ENCODE assay signal across 9 cellular contexts in genomic region chr2:127884436-127884835, GRCh38. TPM values are rescaled to one million over a fixed set of nuclear protein-coding genes. Genes with fewer than 3 reads are reported as not detected.
DNase-seq lines count a peak whose midpoint lies in the region; ATAC-seq, FAIRE-seq and TF ChIP-seq lines count a peak whose summit lies in the region.
"Had no signal": no experiment of that assay in that cellular context is flagged by ENCODE, and none has a peak within 500 bp of the region (broad histone marks: within the 10 kb centered on the region; RNA-seq: fewer than 3 reads in every experiment).

No MANE protein-coding gene starts in this region.

- no peaks in the 10 kb centered on the region for H3K27me3 Mint-ChIP-seq in activated CD8-positive, alpha-beta memory T cell treated with anti-CD3 and anti-CD28 coated beads, Interleukin-2, amount 10 ng/mL, durations not matched to agents 7 days and 5 days
- H3K27me3 Mint-ChIP-seq in activated naive CD8-positive, alpha-beta T cell treated with anti-CD3 and anti-CD28 coated beads, Interleukin-2, amount 50 U/mL, for 24 hours, result no peaks in the 10 kb centered on the region

- H3K79me2 ChIP-seq in keratinocyte (ENCODE audit: control insufficient read depth, insufficient read depth, low read length), result peaks cover 67% of the 10 kb centered on the region

- H3K36me3 ChIP-seq in keratinocyte (ENCODE audit: control insufficient read depth in 2 of 2, extremely low read depth in 1 of 2, insufficient read depth in 2 of 2, low read length in 2 of 2), result peaks cover 4 to 16% of the 10 kb centered on the region in 2 experiments
- peaks cover 4% of the 10 kb centered on the region for H3K36me3 ChIP-seq in thoracic aorta

- CTCF ChIA-PET in activated CD8-positive, alpha-beta memory T cell treated with anti-CD3 and anti-CD28 coated beads, Interleukin-2, amount 10 ng/mL, durations not matched to agents 7 days and 5 days (lab: Charles Lee), result interaction anchor here (1.0 to 1.2 kb wide), 3 partner anchors 9 to 206 kb away, joined by 3 to 5 read pairs (median 3); partner anchors contain the start of gene UGGT1

- no peak for DNase-seq in activated CD8-positive, alpha-beta memory T cell treated with anti-CD3 and anti-CD28 coated beads, Interleukin-2, amount 10 ng/mL, durations not matched to agents 7 days and 5 days
- DNase-seq in activated CD8-positive, alpha-beta memory T cell treated with anti-CD3 and anti-CD28 coated beads, Interleukin-2, amount 50 U/mL, for 4 hours, result no peak
- no peak for DNase-seq in activated naive CD8-positive, alpha-beta T cell treated with anti-CD3 and anti-CD28 coated beads, Interleukin-2, amount 50 U/mL, for 24 hours
- no peak for DNase-seq in keratinocyte (ENCODE audit: low read depth, low spot score)
- no peak for DNase-seq in thoracic aorta (ENCODE audit: low spot score)
- no peak for DNase-seq in cerebellar cortex (ENCODE audit: low spot score)
- DNase-seq in cerebellar nuclear complex (lab: John Stamatoyannopoulos, UW), result no peak
- no peak for DNase-seq in NCI-H2029 treated with DMSO at 0.1 percent for 48 hours (lab: John Stamatoyannopoulos, UW)

- H3K4me3 ChIP-seq in keratinocyte (ENCODE audit: control insufficient read depth in 2 of 3, extremely low read depth in 1 of 3, insufficient read depth in 2 of 3, low read depth in 1 of 3, low read length in 3 of 3) (peak overlapping the region; percentile 48 to 86 (median 78)), thoracic aorta (peak overlapping the region; percentile 90)

- H3K4me1 ChIP-seq in keratinocyte (ENCODE audit: control insufficient read depth, extremely low read depth, insufficient read depth, low read length) (peaks cover 21% of the 10 kb centered on the region), thoracic aorta (ENCODE audit: control insufficient read depth in 1 of 2, low read depth in 2 of 2) (peaks cover 26 to 50% of the 10 kb centered on the region in 2 donors)

- peak overlapping the region; percentile 73 for H3K9ac ChIP-seq in keratinocyte (ENCODE audit: control insufficient read depth, extremely low read depth, insufficient read depth, low read length)

- H3K36me3 Mint-ChIP-seq in activated CD8-positive, alpha-beta memory T cell treated with anti-CD3 and anti-CD28 coated beads, Interleukin-2, amount 10 ng/mL, durations not matched to agents 7 days and 5 days, result peaks cover 24% of the 10 kb centered on the region
- H3K36me3 Mint-ChIP-seq in activated naive CD8-positive, alpha-beta T cell treated with anti-CD3 and anti-CD28 coated beads, Interleukin-2, amount 50 U/mL, for 24 hours (ENCODE audit: low read depth), result peaks cover 26% of the 10 kb centered on the region

- H3K27ac Mint-ChIP-seq in activated CD8-positive, alpha-beta memory T cell treated with anti-CD3 and anti-CD28 coated beads, Interleukin-2, amount 10 ng/mL, durations not matched to agents 7 days and 5 days, result peak overlapping the region; percentile 12
- peak overlapping the region; percentile 88 for H3K27ac Mint-ChIP-seq in activated naive CD8-positive, alpha-beta T cell treated with anti-CD3 and anti-CD28 coated beads, Interleukin-2, amount 50 U/mL, for 24 hours

- no peaks in the 10 kb centered on the region for H3K9me3 Mint-ChIP-seq in activated CD8-positive, alpha-beta memory T cell treated with anti-CD3 and anti-CD28 coated beads, Interleukin-2, amount 10 ng/mL, durations not matched to agents 7 days and 5 days (ENCODE audit: low read depth)
- no peaks in the 10 kb centered on the region for H3K9me3 Mint-ChIP-seq in activated naive CD8-positive, alpha-beta T cell treated with anti-CD3 and anti-CD28 coated beads, Interleukin-2, amount 50 U/mL, for 24 hours

- H3K9me1 ChIP-seq in keratinocyte (ENCODE audit: control insufficient read depth, extremely low read depth, insufficient read depth, low read length), result no peaks in the 10 kb centered on the region

- dilution Hi-C loops in keratinocyte (cut with MboI; ENCODE audit: extremely low pct_ligation_motif_present, low sequenced_read_pairs), result no loop called here

- peak overlapping the region; percentile 79 for H3K27ac ChIP-seq in keratinocyte (ENCODE audit: control insufficient read depth, insufficient read depth, low read length)
- peak overlapping the region; percentile 10 to 45 for H3K27ac ChIP-seq in thoracic aorta

- H3K4me2 ChIP-seq in keratinocyte (ENCODE audit: control insufficient read depth, extremely low read depth, insufficient read depth, low read depth, low read length), result peak overlapping the region; percentile 98

- H3K27me3 ChIP-seq in keratinocyte (ENCODE audit: control insufficient read depth, extremely low read depth, insufficient read depth, low read length), result no peaks in the 10 kb centered on the region
- H3K27me3 ChIP-seq in thoracic aorta (replicated peaks; ENCODE audit: insufficient read depth), result no peaks in the 10 kb centered on the region

- no peak overlapping the region for H2AFZ ChIP-seq in keratinocyte (ENCODE audit: control insufficient read depth, low read length)

- H4K20me1 ChIP-seq in keratinocyte (ENCODE audit: control insufficient read depth, extremely low read depth, insufficient read depth, low read length), result peaks cover 13% of the 10 kb centered on the region

- H3K9me3 ChIP-seq in keratinocyte (ENCODE audit: control insufficient read depth, low read depth, low read length) (no peaks in the 10 kb centered on the region), thoracic aorta (no peaks in the 10 kb centered on the region)

- TF ChIP-seq CTCF in keratinocyte (optimal IDR thresholded peaks at IDR 0.05 in 1 of 3, IDR thresholded peaks at IDR 0.05 in 1 of 3, conservative IDR thresholded peaks at IDR 0.05 in 1 of 3; ENCODE audit: extremely low read depth in 1 of 3, insufficient read depth in 2 of 3, low read length in 3 of 3) (no peak), thoracic aorta (IDR thresholded peaks at IDR 0.05) (no peak)

- H3K4me1 Mint-ChIP-seq in activated CD8-positive, alpha-beta memory T cell treated with anti-CD3 and anti-CD28 coated beads, Interleukin-2, amount 10 ng/mL, durations not matched to agents 7 days and 5 days, result peaks cover 45% of the 10 kb centered on the region
- H3K4me1 Mint-ChIP-seq in activated naive CD8-positive, alpha-beta T cell treated with anti-CD3 and anti-CD28 coated beads, Interleukin-2, amount 50 U/mL, for 24 hours, result peaks cover 57% of the 10 kb centered on the region

- H3K4me3 Mint-ChIP-seq in activated CD8-positive, alpha-beta memory T cell treated with anti-CD3 and anti-CD28 coated beads, Interleukin-2, amount 10 ng/mL, durations not matched to agents 7 days and 5 days, result peak overlapping the region; percentile 82
- H3K4me3 Mint-ChIP-seq in activated naive CD8-positive, alpha-beta T cell treated with anti-CD3 and anti-CD28 coated beads, Interleukin-2, amount 50 U/mL, for 24 hours, result peak overlapping the region; percentile 90

- no peak for ATAC-seq in activated CD8-positive, alpha-beta memory T cell treated with anti-CD3 and anti-CD28 coated beads, Interleukin-2, amount 10 ng/mL, durations not matched to agents 7 days and 5 days
- no peak for ATAC-seq in activated naive CD8-positive, alpha-beta T cell treated with anti-CD3 and anti-CD28 coated beads, Interleukin-2, amount 50 U/mL, for 24 hours
- no peak for ATAC-seq in thoracic aorta (ENCODE audit: insufficient number of reproducible peaks, low FRiP score, low read depth)

- no peak for FAIRE-seq in keratinocyte (lab: Jason Lieb, UNC)
- FAIRE-seq: G401.6 had no signal

RNA-seq across cellular contexts. Expression of gene AMMECR1L, which starts 1.3 kb away (rescaled TPM):
- total RNA-seq in activated CD8-positive, alpha-beta memory T cell treated with anti-CD3 and anti-CD28 coated beads, Interleukin-2, amount 10 ng/mL, durations not matched to agents 7 days and 5 days, result 10 to 100 TPM; 13.3 to 18.5 TPM
- 12.6 to 23.0 TPM (median 16.8 TPM) in 3 replicates for polyA plus RNA-seq in keratinocyte
- polyA plus RNA-seq in keratinocyte (2011; ENCODE audit: low read depth), result 7.1 TPM
- 15.1 and 20.8 TPM in 2 replicates for polyA plus RNA-seq in keratinocyte (2011; cell fraction: cytosol; rRNA removed)
- 37.6 and 43.4 TPM in 2 replicates for polyA plus RNA-seq in keratinocyte (2011; cell fraction: nucleus; rRNA removed)
- polyA plus RNA-seq in keratinocyte (2012; ENCODE audit: low replicate concordance), result 16.1 and 16.2 TPM in 2 replicates
- 12.6 to 21.8 TPM (median 18.0 TPM) in 3 replicates for polyA minus RNA-seq in keratinocyte
- polyA minus RNA-seq in keratinocyte (2011; cell fraction: cytosol; rRNA and poly(A)+ RNA removed), result 14.4 TPM
- polyA minus RNA-seq in keratinocyte (2011; cell fraction: nucleus; rRNA and poly(A)+ RNA removed), result 21.2 and 34.1 TPM in 2 replicates
- 10 to 100 TPM in 1 of 2 donors, 1 to 10 TPM in 1; 6.6 to 18.6 TPM for total RNA-seq in thoracic aorta

RNA-seq across cellular contexts. Expression of gene POLR2D, which starts 26.5 kb away (rescaled TPM):
- 10 to 100 TPM; 52.3 to 56.4 TPM for total RNA-seq in activated CD8-positive, alpha-beta memory T cell treated with anti-CD3 and anti-CD28 coated beads, Interleukin-2, amount 10 ng/mL, durations not matched to agents 7 days and 5 days
- 8.3 to 27.3 TPM (median 15.3 TPM) in 3 replicates for polyA plus RNA-seq in keratinocyte
- polyA plus RNA-seq in keratinocyte (2011; ENCODE audit: low read depth), result 10.6 TPM
- polyA plus RNA-seq in keratinocyte (2011; cell fraction: cytosol; rRNA removed), result 12.4 and 21.3 TPM in 2 replicates
- 7.9 and 9.1 TPM in 2 replicates for polyA plus RNA-seq in keratinocyte (2011; cell fraction: nucleus; rRNA removed)
- 21.3 and 23.1 TPM in 2 replicates for polyA plus RNA-seq in keratinocyte (2012; ENCODE audit: low replicate concordance)
- polyA minus RNA-seq in keratinocyte, result 12.6 to 19.3 TPM (median 15.6 TPM) in 3 replicates
- polyA minus RNA-seq in keratinocyte (2011; cell fraction: cytosol; rRNA and poly(A)+ RNA removed), result 10.4 TPM
- polyA minus RNA-seq in keratinocyte (2011; cell fraction: nucleus; rRNA and poly(A)+ RNA removed), result 2.3 and 4.0 TPM in 2 replicates
- 10 to 100 TPM in 1 of 2 donors, 1 to 10 TPM in 1; 4.6 to 17.0 TPM for total RNA-seq in thoracic aorta
